16 cellular contexts compared by ENCODE assay signal in genomic region chr6:24568687-24569086, GRCh38.
DNase-seq lines count a peak whose midpoint lies in the region; ATAC-seq, FAIRE-seq and TF ChIP-seq lines count a peak whose summit lies in the region.
"Had no signal": no experiment of that assay in that cellular context is flagged by ENCODE, and none has a peak within 500 bp of the region (broad histone marks: within the 10 kb centered on the region; RNA-seq: fewer than 3 reads in every experiment).

No MANE protein-coding gene starts in this region.

- in situ Hi-C loops in HepG2 (cut with HindIII; ENCODE audit: extremely low pct_ligation_motif_present, low pct_unique_long_range_greater_than_20kb): no loop called here

- ATAC-seq in HepG2: peak; percentile 68
- no peak for ATAC-seq in right lobe of liver
- ATAC-seq in mucosa of descending colon: peak; percentile 77
- ATAC-seq in GM18505 (IDR thresholded peaks at IDR 0.05; ENCODE audit: unreplicated experiment): no peak

- intact Hi-C loops in HepG2 (cut with micrococcal nuclease; ENCODE audit: unreplicated experiment) (no loop called here), right lobe of liver (cut with DNase I) (no loop called here), mucosa of descending colon (cut with DNase I, micrococcal nuclease) (no loop called here)

- peak overlapping the region; percentile 61 for H3K4me2 ChIP-seq in HepG2 (ENCODE audit: low read depth, low read length)
- no peak overlapping the region for H3K4me2 ChIP-seq in mesendoderm (ENCODE audit: low read length)
- H3K4me2 ChIP-seq: BLaER1 had no signal

- H3K79me2 ChIP-seq in HepG2 (ENCODE audit: insufficient read depth, low read length) (no peaks in the 10 kb centered on the region), mesendoderm (ENCODE audit: control insufficient read depth, insufficient read depth, low read length) (no peaks in the 10 kb centered on the region)

- H3K4me3 ChIP-seq in HepG2 (replicated peaks in 1 of 3; ENCODE audit: insufficient read depth in 1 of 3, low read depth in 2 of 3, low read length in 3 of 3) (peak overlapping the region in 1 of 3 experiments; percentile 19; a peak in 1 of 6 replicates), right lobe of liver (no peak overlapping the region), mucosa of descending colon (no peak overlapping the region), mesendoderm (ENCODE audit: low read length) (no peak overlapping the region)
- H3K4me3 ChIP-seq: BLaER1 had no signal

- H4K8ac ChIP-seq in mesendoderm (ENCODE audit: low read depth, low read length): no peak overlapping the region

- H3K18ac ChIP-seq in mesendoderm (ENCODE audit: low read length): no peak overlapping the region

- peak; percentile 26 for DNase-seq in NCI-H1092 treated with DMSO at 0.1 percent for 48 hours (lab: John Stamatoyannopoulos, UW)
- DNase-seq in NCI-H1092 (lab: John Stamatoyannopoulos, UW): no peak
- DNase-seq in HepG2 (ENCODE audit: low spot score): no peak
- DNase-seq in right lobe of liver: no peak
- peak in 2 of 3 donors; percentile 21 to 29 for DNase-seq in mucosa of descending colon
- DNase-seq in mesendoderm: no peak
- DNase-seq: 8988T, AML-193, DMS79, GDM1, GOT3, H9 had no signal

- no peak overlapping the region for H2BK5ac ChIP-seq in mesendoderm (ENCODE audit: low read length)

- H3K4ac ChIP-seq in mesendoderm (ENCODE audit: low read depth, low read length): no peak overlapping the region

- H2AK5ac ChIP-seq in mesendoderm (ENCODE audit: low read length): no peak overlapping the region

- TF ChIP-seq CTCF in HepG2 (CRISPR knock-in tag; IDR thresholded peaks at IDR 0.05): peak; percentile 19; the same call in 1 of the 2 replicates
- no peak for TF ChIP-seq CTCF in right lobe of liver (IDR thresholded peaks at IDR 0.05)
- TF ChIP-seq CTCF in mucosa of descending colon (IDR thresholded peaks at IDR 0.05): no peak

- H4K20me1 ChIP-seq in HepG2 (ENCODE audit: insufficient read depth, low read length): no peaks in the 10 kb centered on the region
- H4K20me1 ChIP-seq: BLaER1 had no signal

- no peak overlapping the region for H2BK15ac ChIP-seq in mesendoderm (replicated peaks; ENCODE audit: low read depth)

- TF ChIP-seq EP300 in HepG2 (IDR thresholded peaks at IDR 0.05; ENCODE audit: low read depth in 2 of 2, low read length in 2 of 2) (no peak), HepG2 (CRISPR knock-in tag; IDR thresholded peaks at IDR 0.05; ENCODE audit: borderline replicate concordance) (no peak)

- no peak overlapping the region for H3K9ac ChIP-seq in HepG2 (ENCODE audit: insufficient read depth, low read depth, low read length)
- no peak overlapping the region for H3K9ac ChIP-seq in mesendoderm (ENCODE audit: low read length)
- H3K9ac ChIP-seq: BLaER1 had no signal

- no peak overlapping the region for H2BK120ac ChIP-seq in mesendoderm (ENCODE audit: low read depth, low read length)

- TF ChIP-seq POLR2A in HepG2 (IDR thresholded peaks at IDR 0.05; ENCODE audit: insufficient read depth in 1 of 2, low read depth in 2 of 2, low read length in 2 of 2) (no peak), right lobe of liver (IDR thresholded peaks at IDR 0.05) (no peak), GM18505 (IDR thresholded peaks at IDR 0.05; ENCODE audit: borderline replicate concordance, extremely low read depth, insufficient read depth, insufficient read length) (no peak)

- no peaks in the 10 kb centered on the region for H3K79me1 ChIP-seq in mesendoderm (ENCODE audit: low read length)

- H4K5ac ChIP-seq in mesendoderm (ENCODE audit: low read length): no peak overlapping the region

- POLR2A ChIA-PET in HepG2 (lab: Yijun Ruan, JAX): no interaction called here

- CTCF ChIA-PET in HepG2 (lab: Yijun Ruan, JAX; ENCODE audit: low intra/inter-chr PET ratio, low total read pairs): no interaction called here

- no peaks in the 10 kb centered on the region for H3K9me3 ChIP-seq in HepG2 (ENCODE audit: low read length)
- no peaks in the 10 kb centered on the region for H3K9me3 ChIP-seq in right lobe of liver
- no peaks in the 10 kb centered on the region for H3K9me3 ChIP-seq in mucosa of descending colon
- H3K9me3 ChIP-seq: BLaER1 had no signal

- H3K36me3 ChIP-seq in HepG2 (replicated peaks in 1 of 2; ENCODE audit: control insufficient read depth in 1 of 2, insufficient read depth in 2 of 2, low read length in 2 of 2): no peaks in the 10 kb centered on the region
- H3K36me3 ChIP-seq in right lobe of liver: no peaks in the 10 kb centered on the region
- H3K36me3 ChIP-seq in mucosa of descending colon (ENCODE audit: low read depth): no peaks in the 10 kb centered on the region
- no peaks in the 10 kb centered on the region for H3K36me3 ChIP-seq in mesendoderm (ENCODE audit: control insufficient read depth, insufficient read depth, low read length)
- H3K36me3 ChIP-seq: BLaER1 had no signal

- H3K27ac ChIP-seq in HepG2 (ENCODE audit: extremely low read length, insufficient read depth, low read length) (no peak overlapping the region), right lobe of liver (no peak overlapping the region), mesendoderm (ENCODE audit: low read depth, low read length) (no peak overlapping the region)
- H3K27ac ChIP-seq: BLaER1 had no signal

- H3K27me3 ChIP-seq in HepG2 (ENCODE audit: control insufficient read depth in 1 of 2, insufficient read depth in 2 of 2, low read length in 2 of 2): peaks cover 3 to 21% of the 10 kb centered on the region in 2 experiments; a peak in 3 of 5 replicates
- no peaks in the 10 kb centered on the region for H3K27me3 ChIP-seq in right lobe of liver
- H3K27me3 ChIP-seq in mesendoderm (ENCODE audit: insufficient read depth, low read length, poor library complexity): no peaks in the 10 kb centered on the region
- H3K27me3 ChIP-seq: BLaER1 had no signal

- 15% methylated on average over 4 of the region's 4 CpGs for WGBS in HepG2 (ENCODE audit: low lambda C conversion rate)
- 47% methylated on average over 2 of the region's 4 CpGs for WGBS in right lobe of liver (ENCODE audit: insufficient coverage, low coverage, low lambda C conversion rate, missing lambda C conversion rate)
- WGBS in mesendoderm (ENCODE audit: extremely low coverage, insufficient coverage, low lambda C conversion rate): no CpG with 5 or more reads among the region's 4 CpGs

- FAIRE-seq in HepG2 (lab: Jason Lieb, UNC): no peak
- FAIRE-seq: GM12892, GM19239 had no signal

- no peak overlapping the region for H3K56ac ChIP-seq in mesendoderm (ENCODE audit: low read length)

- no peak for TF ChIP-seq RAD21 in HepG2 (CRISPR knock-in tag; IDR thresholded peaks at IDR 0.05)

- BruUV-seq in HepG2 (replicated peaks; lab: Mats Ljungman, UMichigan): no TSS peak

- H3K4me1 ChIP-seq in HepG2 (ENCODE audit: insufficient read depth, low read length) (peaks cover 32% of the 10 kb centered on the region), right lobe of liver (no peaks in the 10 kb centered on the region), mucosa of descending colon (ENCODE audit: low read depth) (no peaks in the 10 kb centered on the region), mesendoderm (ENCODE audit: control insufficient read depth, low read depth, low read length) (peaks cover 2% of the 10 kb centered on the region)
- H3K4me1 ChIP-seq: BLaER1 had no signal

- no peak overlapping the region for H2AFZ ChIP-seq in HepG2 (ENCODE audit: low read length)

- H3K23ac ChIP-seq in mesendoderm (ENCODE audit: low read length): no peak overlapping the region

TF ChIP-seq in HepG2, 621 proteins besides CTCF, POLR2A, EP300 and RAD21 (continues in another document):
- TF ChIP-seq SAP130 (CRISPR knock-in tag; IDR thresholded peaks at IDR 0.05; ENCODE audit: low read depth): peak; percentile 37; the same call in 1 of the 2 replicates
- 0 out of 2 replicates have a peak, but pooled peaks have one; percentile 31 for TF ChIP-seq GABPB1 (CRISPR knock-in tag; IDR thresholded peaks at IDR 0.05)
- no peak for TF ChIP-seq GABPA (IDR thresholded peaks at IDR 0.05; ENCODE audit: low read depth, low read length)
- peak; percentile 43; the same call in 1 of the 2 replicates for TF ChIP-seq GABPA (CRISPR knock-in tag; IDR thresholded peaks at IDR 0.05; ENCODE audit: low read depth)
- TF ChIP-seq FOXK1 (CRISPR knock-in tag; IDR thresholded peaks at IDR 0.05; ENCODE audit: borderline replicate concordance, low read depth): no peak
- no peak for TF ChIP-seq RFX5 (IDR thresholded peaks at IDR 0.05; ENCODE audit: low read depth, low read length)
- no peak for TF ChIP-seq POGK (CRISPR knock-in tag; conservative IDR thresholded peaks at IDR 0.05)
- peak; percentile 50; the same call in 1 of the 2 replicates for TF ChIP-seq ETV5 (CRISPR knock-in tag; IDR thresholded peaks at IDR 0.05; ENCODE audit: borderline replicate concordance)
- TF ChIP-seq MAFF (IDR thresholded peaks at IDR 0.05; ENCODE audit: low read depth, low read length): no peak

Comparison
In these comparisons a context has a peak if more than half of its experiments do, and no peak if none do; other contexts are left out.
1. DNase-seq: peak in NCI-H1092 treated with DMSO at 0.1 percent for 48 hours (single experiment) and mucosa of descending colon (2 of 3); none in NCI-H1092 (single experiment), HepG2 (single experiment), right lobe of liver (0 of 3) and mesendoderm (single experiment).
2. ATAC-seq: peak in HepG2 (single experiment) and mucosa of descending colon (single experiment); none in right lobe of liver (0 of 4) and GM18505 (single experiment).